In the genomic region with DNA sequence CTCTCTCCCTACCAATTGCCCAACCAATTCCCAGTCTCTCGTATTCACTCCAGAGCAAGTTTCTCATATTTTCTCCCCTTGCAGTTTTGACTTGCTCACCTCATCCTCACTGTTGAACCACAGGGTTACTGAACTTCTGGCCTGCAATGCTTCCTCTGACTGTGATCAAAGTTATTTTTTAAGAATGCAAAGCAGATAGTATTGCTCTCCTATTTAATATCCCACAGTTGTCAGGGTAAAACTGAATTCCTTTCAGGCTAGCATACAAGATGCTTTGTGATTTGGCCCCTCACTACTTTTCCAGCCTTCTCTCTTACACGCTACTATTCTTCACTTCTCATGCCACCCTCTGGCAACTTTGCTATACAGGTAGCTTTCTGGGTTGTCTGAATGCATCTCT, we compare ENCODE assay signal across 26 cellular contexts.
A peak's percentile ranks its signal among the peaks of the same experiment; 100 is the strongest.
DNase-seq lines count a peak whose midpoint lies in the region; ATAC-seq and TF ChIP-seq lines count a peak whose summit lies in the region.
"Had no signal": no experiment of that assay in that cellular context is flagged by ENCODE, and none has a peak within 500 bp of the region (broad histone marks: within the 10 kb centered on the region; RNA-seq: fewer than 3 reads in every experiment).

No MANE protein-coding gene starts in this region.

- H3K4me3 ChIP-seq in SK-N-SH (ENCODE audit: low read depth in 2 of 2, low read length in 1 of 2) (no peak overlapping the region), fibroblast of pulmonary artery (replicated peaks; ENCODE audit: low read depth, low read length) (no peak overlapping the region)
- H3K4me3 ChIP-seq: gastroesophageal sphincter, Peyer's patch, right atrium auricular region, spleen had no signal

- H3K9me3 Mint-ChIP-seq in progenitor cell of endocrine pancreas (ENCODE audit: low read depth), result no peaks in the 10 kb centered on the region
- H3K9me3 Mint-ChIP-seq: activated naive CD4-positive, alpha-beta T cell treated with anti-CD3 and anti-CD28 coated beads, Interleukin-2, amount 10 ng/mL, durations not matched to agents 7 days and 5 days; immature natural killer cell; naive B cell had no signal

- peak overlapping the region; percentile 45; the same call in 1 of the 2 replicates for H3K9ac ChIP-seq in SK-N-SH

- peaks cover 32% of the 10 kb centered on the region; the same call in 1 of the 2 replicates for H3K79me2 ChIP-seq in SK-N-SH (ENCODE audit: insufficient read depth)

- H3K27ac ChIP-seq in SK-N-SH (ENCODE audit: low read depth in 2 of 2, low read length in 1 of 2), result peak overlapping the region in 1 of 2 experiments; percentile 98; a peak in 2 of 4 replicates
- H3K27ac ChIP-seq: gastroesophageal sphincter, Peyer's patch, right atrium auricular region had no signal

- CTCF ChIA-PET in SK-N-SH (lab: Yijun Ruan, JAX), result interaction anchor here (1.9 kb wide), 1 partner anchor 10 kb away, joined by 4 read pairs; no protein-coding TSS in a partner anchor

- no peak overlapping the region for H2AFZ ChIP-seq in SK-N-SH (ENCODE audit: low read depth)

- TF ChIP-seq CTCF in SK-N-SH (IDR thresholded peaks at IDR 0.05), result no peak
- TF ChIP-seq CTCF in fibroblast of pulmonary artery (IDR thresholded peaks at IDR 0.05; ENCODE audit: low read length, missing control alignments), result no peak
- TF ChIP-seq CTCF in progenitor cell of endocrine pancreas (IDR thresholded peaks at IDR 0.05; ENCODE audit: unreplicated experiment), result no peak

- H3K27me3 ChIP-seq in SK-N-SH (ENCODE audit: insufficient read depth), result no peaks in the 10 kb centered on the region
- H3K27me3 ChIP-seq: gastroesophageal sphincter, Peyer's patch, right atrium auricular region, spleen had no signal

- H3K4me1 ChIP-seq in SK-N-SH (ENCODE audit: control insufficient read depth in 1 of 2, insufficient read depth in 2 of 2, low read depth in 1 of 2, low read length in 1 of 2), result peaks cover 0 to 42% of the 10 kb centered on the region in 2 experiments; a peak in 3 of 4 replicates
- H3K4me1 ChIP-seq: Peyer's patch had no signal

- H3K36me3 ChIP-seq in SK-N-SH (replicated peaks in 1 of 2; ENCODE audit: control insufficient read depth in 1 of 2, insufficient read depth in 2 of 2, low read length in 1 of 2), result peaks cover 5 to 44% of the 10 kb centered on the region in 2 experiments

- H4K20me1 ChIP-seq in SK-N-SH (ENCODE audit: insufficient read depth), result no peaks in the 10 kb centered on the region

- no peaks in the 10 kb centered on the region for H3K9me3 ChIP-seq in SK-N-SH
- H3K9me3 ChIP-seq: gastroesophageal sphincter, Peyer's patch, right atrium auricular region, spleen had no signal

- no peaks in the 10 kb centered on the region for H3K9me2 ChIP-seq in SK-N-SH

- H3K4me1 Mint-ChIP-seq in progenitor cell of endocrine pancreas (ENCODE audit: low read depth), result peaks cover 10% of the 10 kb centered on the region
- H3K4me1 Mint-ChIP-seq: activated CD8-positive, alpha-beta memory T cell treated with anti-CD3 and anti-CD28 coated beads, Interleukin-2, amount 10 ng/mL, durations not matched to agents 7 days and 5 days; activated naive CD4-positive, alpha-beta T cell treated with anti-CD3 and anti-CD28 coated beads, Interleukin-2, amount 10 ng/mL, durations not matched to agents 7 days and 5 days; CD14-positive monocyte; naive B cell had no signal

- peak overlapping the region; percentile 24 for H3K4me2 ChIP-seq in SK-N-SH

- ATAC-seq in HG02678 (IDR thresholded peaks at IDR 0.05; ENCODE audit: unreplicated experiment) (no peak), HG02970 (IDR thresholded peaks at IDR 0.05; ENCODE audit: low FRiP score, unreplicated experiment) (no peak)
- ATAC-seq: activated CD8-positive, alpha-beta memory T cell treated with anti-CD3 and anti-CD28 coated beads, Interleukin-2, amount 10 ng/mL, durations not matched to agents 7 days and 5 days; gastroesophageal sphincter; left lobe of liver had no signal

- peaks cover 17% of the 10 kb centered on the region for H3K36me3 Mint-ChIP-seq in progenitor cell of endocrine pancreas (ENCODE audit: insufficient read depth)

- POLR2A ChIA-PET in SK-N-SH (lab: Yijun Ruan, JAX), result no interaction called here

- WGBS in SK-N-SH (ENCODE audit: low lambda C conversion rate), result 92% methylated on average over 2 of the region's 2 CpGs

- no peak for TF ChIP-seq RAD21 in SK-N-SH (IDR thresholded peaks at IDR 0.05; ENCODE audit: low read length)

- peaks cover 43% of the 10 kb centered on the region for H3F3A ChIP-seq in SK-N-SH (replicated peaks; ENCODE audit: insufficient read depth)

- TF ChIP-seq EP300 in SK-N-SH (IDR thresholded peaks at IDR 0.05; ENCODE audit: borderline replicate concordance in 1 of 2, low read depth in 1 of 2, low read length in 1 of 2), result 0 out of 4 replicates have a peak, but pooled peaks of 1 of the 2 experiments have one; percentile 20

- H3K4me3 Mint-ChIP-seq in progenitor cell of endocrine pancreas (ENCODE audit: low read depth), result no peak overlapping the region
- H3K4me3 Mint-ChIP-seq: activated CD8-positive, alpha-beta memory T cell treated with anti-CD3 and anti-CD28 coated beads, Interleukin-2, amount 10 ng/mL, durations not matched to agents 7 days and 5 days; activated naive CD4-positive, alpha-beta T cell treated with anti-CD3 and anti-CD28 coated beads, Interleukin-2, amount 10 ng/mL, durations not matched to agents 7 days and 5 days; CD14-positive monocyte; immature natural killer cell; naive B cell had no signal

- peak; percentile 62 for DNase-seq in EH (ENCODE audit: low read depth)
- DNase-seq in SK-N-SH, result no peak
- DNase-seq in fibroblast of pulmonary artery (ENCODE audit: low read depth), result peak; percentile 31
- no peak for DNase-seq in progenitor cell of endocrine pancreas (ENCODE audit: low spot score, unreplicated experiment)
- DNase-seq in NAMALWA (ENCODE audit: low spot score), result no peak
- DNase-seq: activated CD8-positive, alpha-beta memory T cell treated with anti-CD3 and anti-CD28 coated beads, Interleukin-2, amount 10 ng/mL, durations not matched to agents 7 days and 5 days; activated naive CD4-positive, alpha-beta T cell treated with anti-CD3 and anti-CD28 coated beads, Interleukin-2, amount 10 ng/mL, durations not matched to agents 7 days and 5 days; caudate nucleus; H7; hippocampal formation; immature natural killer cell; naive B cell; NCI-H1105 treated with DMSO at 0.1 percent for 48 hours; NCI-H2029 treated with DMSO at 0.1 percent for 48 hours; NCI-H345; Peyer's patch; SIG-M5; spleen; stimulated activated CD4-positive, alpha-beta T cell treated with anti-CD3 and anti-CD28 coated beads, Interleukin-4, amount 100 ng/mL, for 1 hour; trophoblast cell had no signal

- H3K27ac Mint-ChIP-seq in progenitor cell of endocrine pancreas, result peak overlapping the region; percentile 0
- H3K27ac Mint-ChIP-seq: activated CD8-positive, alpha-beta memory T cell treated with anti-CD3 and anti-CD28 coated beads, Interleukin-2, amount 10 ng/mL, durations not matched to agents 7 days and 5 days; activated naive CD4-positive, alpha-beta T cell treated with anti-CD3 and anti-CD28 coated beads, Interleukin-2, amount 10 ng/mL, durations not matched to agents 7 days and 5 days; immature natural killer cell had no signal

- H3K27me3 Mint-ChIP-seq in progenitor cell of endocrine pancreas, result no peaks in the 10 kb centered on the region
- H3K27me3 Mint-ChIP-seq: activated CD8-positive, alpha-beta memory T cell treated with anti-CD3 and anti-CD28 coated beads, Interleukin-2, amount 10 ng/mL, durations not matched to agents 7 days and 5 days; activated naive CD4-positive, alpha-beta T cell treated with anti-CD3 and anti-CD28 coated beads, Interleukin-2, amount 10 ng/mL, durations not matched to agents 7 days and 5 days; naive B cell had no signal

TF ChIP-seq in SK-N-SH, 30 proteins besides CTCF, POLR2A, EP300 and RAD21:
- no peak for TF ChIP-seq YY1 (IDR thresholded peaks at IDR 0.05; ENCODE audit: low read depth)
- TF ChIP-seq, protein P1, sequence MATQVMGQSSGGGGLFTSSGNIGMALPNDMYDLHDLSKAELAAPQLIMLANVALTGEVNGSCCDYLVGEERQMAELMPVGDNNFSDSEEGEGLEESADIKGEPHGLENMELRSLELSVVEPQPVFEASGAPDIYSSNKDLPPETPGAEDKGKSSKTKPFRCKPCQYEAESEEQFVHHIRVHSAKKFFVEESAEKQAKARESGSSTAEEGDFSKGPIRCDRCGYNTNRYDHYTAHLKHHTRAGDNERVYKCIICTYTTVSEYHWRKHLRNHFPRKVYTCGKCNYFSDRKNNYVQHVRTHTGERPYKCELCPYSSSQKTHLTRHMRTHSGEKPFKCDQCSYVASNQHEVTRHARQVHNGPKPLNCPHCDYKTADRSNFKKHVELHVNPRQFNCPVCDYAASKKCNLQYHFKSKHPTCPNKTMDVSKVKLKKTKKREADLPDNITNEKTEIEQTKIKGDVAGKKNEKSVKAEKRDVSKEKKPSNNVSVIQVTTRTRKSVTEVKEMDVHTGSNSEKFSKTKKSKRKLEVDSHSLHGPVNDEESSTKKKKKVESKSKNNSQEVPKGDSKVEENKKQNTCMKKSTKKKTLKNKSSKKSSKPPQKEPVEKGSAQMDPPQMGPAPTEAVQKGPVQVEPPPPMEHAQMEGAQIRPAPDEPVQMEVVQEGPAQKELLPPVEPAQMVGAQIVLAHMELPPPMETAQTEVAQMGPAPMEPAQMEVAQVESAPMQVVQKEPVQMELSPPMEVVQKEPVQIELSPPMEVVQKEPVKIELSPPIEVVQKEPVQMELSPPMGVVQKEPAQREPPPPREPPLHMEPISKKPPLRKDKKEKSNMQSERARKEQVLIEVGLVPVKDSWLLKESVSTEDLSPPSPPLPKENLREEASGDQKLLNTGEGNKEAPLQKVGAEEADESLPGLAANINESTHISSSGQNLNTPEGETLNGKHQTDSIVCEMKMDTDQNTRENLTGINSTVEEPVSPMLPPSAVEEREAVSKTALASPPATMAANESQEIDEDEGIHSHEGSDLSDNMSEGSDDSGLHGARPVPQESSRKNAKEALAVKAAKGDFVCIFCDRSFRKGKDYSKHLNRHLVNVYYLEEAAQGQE (IDR thresholded peaks at IDR 0.05; ENCODE audit: low read depth, low read length), result no peak
- peak; percentile 23; the same call in 1 of the 2 replicates for TF ChIP-seq RXRA (IDR thresholded peaks at IDR 0.05; ENCODE audit: borderline replicate concordance, low read depth)
- TF ChIP-seq, protein P2, sequence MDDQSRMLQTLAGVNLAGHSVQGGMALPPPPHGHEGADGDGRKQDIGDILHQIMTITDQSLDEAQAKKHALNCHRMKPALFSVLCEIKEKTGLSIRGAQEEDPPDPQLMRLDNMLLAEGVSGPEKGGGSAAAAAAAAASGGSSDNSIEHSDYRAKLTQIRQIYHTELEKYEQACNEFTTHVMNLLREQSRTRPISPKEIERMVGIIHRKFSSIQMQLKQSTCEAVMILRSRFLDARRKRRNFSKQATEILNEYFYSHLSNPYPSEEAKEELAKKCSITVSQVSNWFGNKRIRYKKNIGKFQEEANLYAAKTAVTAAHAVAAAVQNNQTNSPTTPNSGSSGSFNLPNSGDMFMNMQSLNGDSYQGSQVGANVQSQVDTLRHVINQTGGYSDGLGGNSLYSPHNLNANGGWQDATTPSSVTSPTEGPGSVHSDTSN (IDR thresholded peaks at IDR 0.05), result 0 out of 2 replicates have a peak, but pooled peaks have one; percentile 10

Comparison
In these comparisons a context has a peak if more than half of its experiments do, and no peak if none do; other contexts are left out.
1. DNase-seq: peak in EH (single experiment) and fibroblast of pulmonary artery (single experiment); none in SK-N-SH (single experiment), progenitor cell of endocrine pancreas (single experiment) and NAMALWA (single experiment).